In the genomic region with DNA sequence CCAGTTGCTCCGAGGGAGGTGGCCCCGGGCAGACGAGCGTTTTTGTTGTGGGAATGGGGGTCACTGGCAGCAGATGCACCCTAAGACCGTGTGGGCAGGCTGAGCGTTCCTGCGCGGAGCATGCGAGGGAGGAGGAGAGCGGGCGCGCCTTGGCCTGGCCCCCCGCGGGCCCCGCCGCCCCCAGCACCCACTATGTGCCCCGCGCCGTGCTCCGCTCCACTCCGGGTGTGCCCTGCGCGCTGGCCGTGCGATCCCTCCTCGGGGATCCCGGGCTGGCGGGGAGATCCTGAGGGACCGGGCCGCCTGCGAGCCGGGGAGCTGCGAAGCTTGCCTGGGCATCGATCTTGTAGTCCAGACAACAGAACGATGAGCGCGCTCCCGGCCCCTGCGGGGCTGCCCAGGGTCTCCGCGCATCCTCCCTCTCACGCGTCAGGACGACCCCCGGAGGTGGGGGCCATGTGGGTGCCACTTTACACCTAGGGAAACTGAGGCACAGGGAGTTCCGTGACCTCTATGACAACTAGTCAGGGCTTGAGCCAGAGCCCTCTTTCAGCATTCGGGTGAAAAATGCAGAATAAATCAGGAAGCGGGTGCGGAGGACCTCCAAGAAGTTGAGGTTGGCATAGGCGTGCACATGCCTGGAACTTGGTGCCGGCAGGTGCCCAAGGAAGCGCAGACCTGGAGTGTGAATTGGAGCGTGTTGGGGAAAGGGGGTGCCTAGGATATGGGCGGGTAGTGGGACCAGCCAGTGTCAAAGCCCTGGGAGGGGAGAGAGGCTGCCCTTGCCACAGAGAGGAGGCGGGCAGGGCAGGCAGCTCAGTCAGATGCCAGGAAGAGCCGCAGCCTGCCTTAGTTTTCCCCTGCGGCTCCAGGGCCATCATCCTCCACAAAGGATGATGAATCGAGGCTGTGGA, we compare ENCODE assay signal across 1 cellular context.
TF ChIP-seq lines count a peak whose summit lies in the region.

No MANE protein-coding gene starts in this region.

TF ChIP-seq in K562, 482 proteins besides CTCF, POLR2A, EP300 and RAD21 (continued from another document and continues in another):
- TF ChIP-seq RNF219 (CRISPR knock-in tag; IDR thresholded peaks at IDR 0.05): no peak
- TF ChIP-seq, protein P1, sequence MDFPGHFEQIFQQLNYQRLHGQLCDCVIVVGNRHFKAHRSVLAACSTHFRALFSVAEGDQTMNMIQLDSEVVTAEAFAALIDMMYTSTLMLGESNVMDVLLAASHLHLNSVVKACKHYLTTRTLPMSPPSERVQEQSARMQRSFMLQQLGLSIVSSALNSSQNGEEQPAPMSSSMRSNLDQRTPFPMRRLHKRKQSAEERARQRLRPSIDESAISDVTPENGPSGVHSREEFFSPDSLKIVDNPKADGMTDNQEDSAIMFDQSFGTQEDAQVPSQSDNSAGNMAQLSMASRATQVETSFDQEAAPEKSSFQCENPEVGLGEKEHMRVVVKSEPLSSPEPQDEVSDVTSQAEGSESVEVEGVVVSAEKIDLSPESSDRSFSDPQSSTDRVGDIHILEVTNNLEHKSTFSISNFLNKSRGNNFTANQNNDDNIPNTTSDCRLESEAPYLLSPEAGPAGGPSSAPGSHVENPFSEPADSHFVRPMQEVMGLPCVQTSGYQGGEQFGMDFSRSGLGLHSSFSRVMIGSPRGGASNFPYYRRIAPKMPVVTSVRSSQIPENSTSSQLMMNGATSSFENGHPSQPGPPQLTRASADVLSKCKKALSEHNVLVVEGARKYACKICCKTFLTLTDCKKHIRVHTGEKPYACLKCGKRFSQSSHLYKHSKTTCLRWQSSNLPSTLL (IDR thresholded peaks at IDR 0.05): no peak
- TF ChIP-seq UBTF (IDR thresholded peaks at IDR 0.05; ENCODE audit: borderline replicate concordance in 1 of 2, low read depth in 2 of 2, low read length in 2 of 2): 0 out of 4 replicates have a peak, but pooled peaks of 1 of the 2 experiments have one; percentile 9
- no peak for TF ChIP-seq JUND (IDR thresholded peaks at IDR 0.05; ENCODE audit: borderline replicate concordance, low read depth, low read length)
- no peak for TF ChIP-seq JUND (tag; IDR thresholded peaks at IDR 0.05; ENCODE audit: borderline replicate concordance, low read depth, low read length)
- TF ChIP-seq, protein P2, sequence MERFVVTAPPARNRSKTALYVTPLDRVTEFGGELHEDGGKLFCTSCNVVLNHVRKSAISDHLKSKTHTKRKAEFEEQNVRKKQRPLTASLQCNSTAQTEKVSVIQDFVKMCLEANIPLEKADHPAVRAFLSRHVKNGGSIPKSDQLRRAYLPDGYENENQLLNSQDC (CRISPR knock-in tag; IDR thresholded peaks at IDR 0.05): no peak
- TF ChIP-seq OTX1 (CRISPR knock-in tag; IDR thresholded peaks at IDR 0.05): no peak
- no peak for TF ChIP-seq FOS (IDR thresholded peaks at IDR 0.05; ENCODE audit: extremely low read depth, insufficient read length)
- TF ChIP-seq MYC (IDR thresholded peaks at IDR 0.05; ENCODE audit: low read depth, low read length): no peak
- TF ChIP-seq MYC (CRISPR knock-in tag; IDR thresholded peaks at IDR 0.05; ENCODE audit: borderline replicate concordance, low read depth): 0 out of 2 replicates have a peak, but pooled peaks have one; percentile 29
- no peak for TF ChIP-seq SOX6 (IDR thresholded peaks at IDR 0.05)
- no peak for TF ChIP-seq ZNF184 (CRISPR knock-in tag; IDR thresholded peaks at IDR 0.05)
- no peak for TF ChIP-seq TAF1 (IDR thresholded peaks at IDR 0.05; ENCODE audit: control insufficient read depth, extremely low read depth, insufficient read depth, low read length, severe bottlenecking)
- TF ChIP-seq STAG1 (CRISPR knock-in tag; IDR thresholded peaks at IDR 0.05; ENCODE audit: borderline replicate concordance): no peak
- TF ChIP-seq POLR2AphosphoS2 (IDR thresholded peaks at IDR 0.05; ENCODE audit: low read length): no peak
- TF ChIP-seq, protein P3, sequence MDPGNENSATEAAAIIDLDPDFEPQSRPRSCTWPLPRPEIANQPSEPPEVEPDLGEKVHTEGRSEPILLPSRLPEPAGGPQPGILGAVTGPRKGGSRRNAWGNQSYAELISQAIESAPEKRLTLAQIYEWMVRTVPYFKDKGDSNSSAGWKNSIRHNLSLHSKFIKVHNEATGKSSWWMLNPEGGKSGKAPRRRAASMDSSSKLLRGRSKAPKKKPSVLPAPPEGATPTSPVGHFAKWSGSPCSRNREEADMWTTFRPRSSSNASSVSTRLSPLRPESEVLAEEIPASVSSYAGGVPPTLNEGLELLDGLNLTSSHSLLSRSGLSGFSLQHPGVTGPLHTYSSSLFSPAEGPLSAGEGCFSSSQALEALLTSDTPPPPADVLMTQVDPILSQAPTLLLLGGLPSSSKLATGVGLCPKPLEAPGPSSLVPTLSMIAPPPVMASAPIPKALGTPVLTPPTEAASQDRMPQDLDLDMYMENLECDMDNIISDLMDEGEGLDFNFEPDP (CRISPR knock-in tag; IDR thresholded peaks at IDR 0.05): no peak
- TF ChIP-seq CUX1 (CRISPR knock-in tag; IDR thresholded peaks at IDR 0.05): no peak
- no peak for TF ChIP-seq U2AF2 (optimal IDR thresholded peaks at IDR 0.05; ENCODE audit: low read depth, low read length)
- TF ChIP-seq HNRNPLL (IDR thresholded peaks at IDR 0.05; ENCODE audit: low read depth, low read length, poor library complexity, severe bottlenecking): no peak
- no peak for TF ChIP-seq ZNF318 (IDR thresholded peaks at IDR 0.05; ENCODE audit: borderline replicate concordance in 1 of 2, low read depth in 1 of 2)
- TF ChIP-seq ZNF143 (CRISPR knock-in tag; IDR thresholded peaks at IDR 0.05): no peak
- TF ChIP-seq ZBTB7A (IDR thresholded peaks at IDR 0.05; ENCODE audit: borderline replicate concordance, control insufficient read depth, low read depth, low read length): peak; percentile 53; the same call in 1 of the 2 replicates
- no peak for TF ChIP-seq ELK1 (CRISPR knock-in tag; IDR thresholded peaks at IDR 0.05)
- no peak for TF ChIP-seq FIP1L1 (IDR thresholded peaks at IDR 0.05; ENCODE audit: low read depth, low read length, poor library complexity, severe bottlenecking)
